ENCODE assay signal across 14 cellular contexts in genomic region chr13:94716016-94716415, GRCh38. TPM values are rescaled to one million over a fixed set of nuclear protein-coding genes. Genes with fewer than 3 reads are reported as not detected.
A peak's percentile ranks its signal among the peaks of the same experiment; 100 is the strongest.
DNase-seq lines count a peak whose midpoint lies in the region; ATAC-seq and TF ChIP-seq lines count a peak whose summit lies in the region.
"Had no signal": no experiment of that assay in that cellular context is flagged by ENCODE, and none has a peak within 500 bp of the region (broad histone marks: within the 10 kb centered on the region; RNA-seq: fewer than 3 reads in every experiment).

No MANE protein-coding gene starts in this region.

- H3K4me1 ChIP-seq in mammary epithelial cell (ENCODE audit: insufficient read depth, low read length): peaks cover 17% of the 10 kb centered on the region
- no peaks in the 10 kb centered on the region for H3K4me1 ChIP-seq in OCI-LY3 (ENCODE audit: low read length)
- peaks cover 16 to 26% (median 25%) of the 10 kb centered on the region in 4 donors for H3K4me1 ChIP-seq in esophagus muscularis mucosa

- TF ChIP-seq POLR2A in esophagus muscularis mucosa (IDR thresholded peaks at IDR 0.05; ENCODE audit: low read depth): no peak

- intact Hi-C loops in MCF 10A (cut with micrococcal nuclease): loop anchor here (2.0 kb wide), 1 partner anchor 443 kb away; no protein-coding TSS in a partner anchor
- intact Hi-C loops in mammary epithelial cell (cut with micrococcal nuclease): loop anchor here (10.0 kb wide), 1 partner anchor 439 kb away; no protein-coding TSS in a partner anchor
- intact Hi-C loops in esophagus muscularis mucosa (cut with DNase I): no loop called here

- TF ChIP-seq CTCF in MCF 10A (IDR thresholded peaks at IDR 0.05; ENCODE audit: unreplicated experiment) (peak; percentile 16), mammary epithelial cell (conservative IDR thresholded peaks at IDR 0.05 in 1 of 2, IDR thresholded peaks at IDR 0.05 in 1 of 2; ENCODE audit: extremely low read depth in 1 of 2, insufficient read depth in 1 of 2, low read depth in 1 of 2, low read length in 2 of 2) (peak in 1 of 2 donors; percentile 10), OCI-LY3 (IDR thresholded peaks at IDR 0.05; ENCODE audit: low read depth, low read length) (peak; percentile 37), esophagus muscularis mucosa (IDR thresholded peaks at IDR 0.05) (no peak)

- no peak overlapping the region for H2AFZ ChIP-seq in mammary epithelial cell (ENCODE audit: low read depth, low read length)
- H2AFZ ChIP-seq in OCI-LY3 (ENCODE audit: low read depth, low read length): no peak overlapping the region

- no TSS peak for BruUV-seq in MCF 10A (replicated peaks; lab: Mats Ljungman, UMichigan)
- no TSS peak for BruUV-seq in mammary epithelial cell (replicated peaks; lab: Mats Ljungman, UMichigan)

- H3K27me3 Mint-ChIP-seq in MCF 10A (ENCODE audit: insufficient read depth, unreplicated experiment) (peaks cover 11% of the 10 kb centered on the region), T-cell (peaks cover 43 to 56% of the 10 kb centered on the region in 2 donors)

- no peaks in the 10 kb centered on the region for H3K36me3 Mint-ChIP-seq in MCF 10A (ENCODE audit: insufficient read depth, unreplicated experiment)
- H3K36me3 Mint-ChIP-seq in T-cell: no peaks in the 10 kb centered on the region
- H3K36me3 Mint-ChIP-seq: activated naive CD4-positive, alpha-beta T cell treated with anti-CD3 and anti-CD28 coated beads, Interleukin-2, amount 50 U/mL, for 24 hours had no signal

- H3K4me3 Mint-ChIP-seq in MCF 10A (ENCODE audit: unreplicated experiment) (no peak overlapping the region), T-cell (no peak overlapping the region)
- H3K4me3 Mint-ChIP-seq: activated naive CD4-positive, alpha-beta T cell treated with anti-CD3 and anti-CD28 coated beads, Interleukin-2, amount 50 U/mL, for 24 hours had no signal

- CTCF ChIA-PET in MCF 10A (lab: Yijun Ruan, JAX) (interaction anchor here (0.6 to 1.6 kb wide), 3 partner anchors 438 to 720 kb away, joined by 3 to 7 read pairs (median 3); no protein-coding TSS in a partner anchor), mammary epithelial cell (lab: Charles Lee; ENCODE audit: low non-redundant PET) (no interaction called here), T-cell (lab: Charles Lee) (no interaction called here)

- POLR2A ChIA-PET in MCF 10A (lab: Yijun Ruan, JAX) (interaction anchor here (0.7 kb wide), 1 partner anchor 33 kb away, joined by 4 read pairs; no protein-coding TSS in a partner anchor), T-cell (lab: Charles Lee) (no interaction called here)

- no peak overlapping the region for H3K4me2 ChIP-seq in mammary epithelial cell (ENCODE audit: insufficient read depth, low read depth, low read length)
- H3K4me2 ChIP-seq in OCI-LY3 (ENCODE audit: low read length): no peak overlapping the region

- H3K9me3 Mint-ChIP-seq in MCF 10A (ENCODE audit: unreplicated experiment) (no peaks in the 10 kb centered on the region), T-cell (no peaks in the 10 kb centered on the region)
- H3K9me3 Mint-ChIP-seq: activated naive CD4-positive, alpha-beta T cell treated with anti-CD3 and anti-CD28 coated beads, Interleukin-2, amount 50 U/mL, for 24 hours had no signal

- H3K9ac ChIP-seq in mammary epithelial cell (ENCODE audit: insufficient read depth, low read length): no peak overlapping the region
- no peak overlapping the region for H3K9ac ChIP-seq in OCI-LY3 (ENCODE audit: low read length)

- dilution Hi-C loops in mammary epithelial cell (cut with HindIII; ENCODE audit: low sequenced_read_pairs): no loop called here

- no peaks in the 10 kb centered on the region for H3K36me3 ChIP-seq in mammary epithelial cell (ENCODE audit: insufficient read depth, low read length)
- H3K36me3 ChIP-seq in OCI-LY3 (replicated peaks; ENCODE audit: low read depth, low read length): no peaks in the 10 kb centered on the region
- H3K36me3 ChIP-seq in esophagus muscularis mucosa: no peaks in the 10 kb centered on the region
- H3K36me3 ChIP-seq: sigmoid colon, thoracic aorta had no signal

- H3K4me3 ChIP-seq in mammary epithelial cell (replicated peaks in 1 of 3; ENCODE audit: insufficient read depth in 1 of 3, low read depth in 2 of 3, low read length in 3 of 3) (no peak overlapping the region), OCI-LY3 (ENCODE audit: low read length) (no peak overlapping the region), esophagus muscularis mucosa (no peak overlapping the region)
- H3K4me3 ChIP-seq: sigmoid colon, thoracic aorta had no signal

- 84% methylated on average over 5 of the region's 5 CpGs for WGBS in mammary epithelial cell (ENCODE audit: low coverage, missing lambda C conversion rate)
- 60% methylated on average over 5 of the region's 5 CpGs for WGBS in esophagus muscularis mucosa

- in situ Hi-C loops in mammary epithelial cell (cut with MboI; ENCODE audit: low sequenced_read_pairs in 2 of 2): no loop called here

- H3K9me3 ChIP-seq in mammary epithelial cell (replicated peaks; ENCODE audit: insufficient read depth, low read length) (no peaks in the 10 kb centered on the region), OCI-LY3 (ENCODE audit: insufficient read depth, low read length) (no peaks in the 10 kb centered on the region), esophagus muscularis mucosa (no peaks in the 10 kb centered on the region)
- H3K9me3 ChIP-seq: sigmoid colon, thoracic aorta had no signal

- H3K27ac ChIP-seq in mammary epithelial cell (ENCODE audit: insufficient read depth, low read depth, low read length): no peak overlapping the region
- H3K27ac ChIP-seq in OCI-LY3 (ENCODE audit: low read length): no peak overlapping the region
- H3K27ac ChIP-seq in esophagus muscularis mucosa (replicated peaks in 1 of 4): no peak overlapping the region
- H3K27ac ChIP-seq: sigmoid colon, thoracic aorta had no signal

- DNase-seq in MCF 10A (ENCODE audit: unreplicated experiment) (no peak), mammary epithelial cell (no peak), esophagus muscularis mucosa (ENCODE audit: extremely low spot score) (peak; percentile 21), NCI-H2196 (lab: John Stamatoyannopoulos, UW; ENCODE audit: unreplicated experiment) (no peak), T-cell (no peak)
- DNase-seq: activated CD4-positive, alpha-beta T cell treated with anti-CD3 and anti-CD28 coated beads, Interleukin-2, amount 50 U/mL, for 48 hours; C1 segment of cervical spinal cord; hippocampal formation; sigmoid colon had no signal

- no peak overlapping the region for H3K27ac Mint-ChIP-seq in MCF 10A (ENCODE audit: low read depth, unreplicated experiment)
- no peak overlapping the region for H3K27ac Mint-ChIP-seq in T-cell
- H3K27ac Mint-ChIP-seq: activated naive CD4-positive, alpha-beta T cell treated with anti-CD3 and anti-CD28 coated beads, Interleukin-2, amount 50 U/mL, for 24 hours had no signal

- no peak for TF ChIP-seq EP300 in esophagus muscularis mucosa (IDR thresholded peaks at IDR 0.05)

- H4K20me1 ChIP-seq in mammary epithelial cell (ENCODE audit: insufficient read depth, low read length): peaks cover under 1% of the 10 kb centered on the region
- no peaks in the 10 kb centered on the region for H4K20me1 ChIP-seq in OCI-LY3 (ENCODE audit: insufficient read depth, low read length)

- H3K79me2 ChIP-seq in mammary epithelial cell (ENCODE audit: insufficient read depth, low read length): no peaks in the 10 kb centered on the region
- no peaks in the 10 kb centered on the region for H3K79me2 ChIP-seq in OCI-LY3 (ENCODE audit: low read length)

- H3K27me3 ChIP-seq in mammary epithelial cell (ENCODE audit: insufficient read depth, low read length) (peaks cover 25% of the 10 kb centered on the region), OCI-LY3 (ENCODE audit: low read depth, low read length) (no peaks in the 10 kb centered on the region), esophagus muscularis mucosa (peaks cover 0 to 75% (median 20%) of the 10 kb centered on the region in 4 donors)

- no peaks in the 10 kb centered on the region for H3K4me1 Mint-ChIP-seq in MCF 10A (ENCODE audit: insufficient read depth, unreplicated experiment)
- peaks cover 0 to 10% (median 9%) of the 10 kb centered on the region in 3 donors for H3K4me1 Mint-ChIP-seq in T-cell

- ATAC-seq in HG03342 (IDR thresholded peaks at IDR 0.05; ENCODE audit: unreplicated experiment) (no peak), GM18870 (IDR thresholded peaks at IDR 0.05; ENCODE audit: unreplicated experiment) (no peak), T-cell (replicated peaks in 1 of 4) (no peak)

RNA-seq across cellular contexts. Expression of gene SOX21, which starts 3.7 kb away (rescaled TPM):
- total RNA-seq in MCF 10A (2022): not detected in 2 replicates
- total RNA-seq in mammary epithelial cell: not detected
- polyA plus RNA-seq in mammary epithelial cell: not detected
- polyA minus RNA-seq in mammary epithelial cell: not detected
- total RNA-seq in esophagus muscularis mucosa: not detected
- not detected for total RNA-seq in T-cell
- total RNA-seq: sigmoid colon had no signal

Comparison
In these comparisons a context has a peak if more than half of its experiments do, and no peak if none do; other contexts are left out.
1. CTCF ChIP-seq: peak in MCF 10A (single experiment) and OCI-LY3 (single experiment); none in esophagus muscularis mucosa (0 of 3).